Comparison of ENCODE assay signal across 10 cellular contexts in genomic region chr12:11795910-11796459, GRCh38.
DNase-seq lines count a peak whose midpoint lies in the region; ATAC-seq and TF ChIP-seq lines count a peak whose summit lies in the region.
"Had no signal": no experiment of that assay in that cellular context is flagged by ENCODE, and none has a peak within 500 bp of the region (broad histone marks: within the 10 kb centered on the region; RNA-seq: fewer than 3 reads in every experiment).

No MANE protein-coding gene starts in this region.

- peak overlapping the region; percentile 78 for H3K27ac ChIP-seq in brain microvascular endothelial cell

- no peak for TF ChIP-seq CTCF in brain microvascular endothelial cell (IDR thresholded peaks at IDR 0.05; ENCODE audit: low read depth, low read length, missing control alignments)

- DNase-seq in ACHN (peak; percentile 70), brain microvascular endothelial cell (peak; percentile 82), memory B cell (ENCODE audit: low spot score in 2 of 2) (no peak), HEK293T (ENCODE audit: extremely low spot score) (no peak), NCI-H1436 (lab: John Stamatoyannopoulos, UW) (no peak), midbrain (lab: John Stamatoyannopoulos, UW) (no peak)
- DNase-seq: activated naive CD8-positive, alpha-beta T cell treated with anti-CD3 and anti-CD28 coated beads, Interleukin-2, amount 50 U/mL, for 24 hours had no signal

- no peak for ATAC-seq in memory B cell (ENCODE audit: low read depth)
- ATAC-seq in HG03439 (IDR thresholded peaks at IDR 0.05; ENCODE audit: unreplicated experiment), result no peak
- ATAC-seq: activated naive CD8-positive, alpha-beta T cell treated with anti-CD3 and anti-CD28 coated beads, Interleukin-2, amount 50 U/mL, for 24 hours had no signal

- no peaks in the 10 kb centered on the region for H3K36me3 ChIP-seq in brain microvascular endothelial cell (replicated peaks)

- H3K36me3 Mint-ChIP-seq in memory B cell, result peaks cover 31% of the 10 kb centered on the region

- H3K9me3 Mint-ChIP-seq in memory B cell, result no peaks in the 10 kb centered on the region
- H3K9me3 Mint-ChIP-seq: activated naive CD8-positive, alpha-beta T cell treated with anti-CD3 and anti-CD28 coated beads, Interleukin-2, amount 50 U/mL, for 24 hours; stimulated activated naive CD8-positive, alpha-beta T cell treated with anti-CD3 and anti-CD28 coated beads, Interleukin-15, Interleukin-2, amounts not matched to agents 100 ng/mL and 50 ng/mL, for 24 hours had no signal

- CTCF ChIA-PET in HEK293T (lab: Yijun Ruan, JAX), result no interaction called here

- TF ChIP-seq RAD21 in Ishikawa (IDR thresholded peaks at IDR 0.05; ENCODE audit: low read depth), result peak; percentile 17

- H3K27me3 Mint-ChIP-seq in memory B cell, result no peaks in the 10 kb centered on the region
- H3K27me3 Mint-ChIP-seq: activated naive CD8-positive, alpha-beta T cell treated with anti-CD3 and anti-CD28 coated beads, Interleukin-2, amount 50 U/mL, for 24 hours; stimulated activated naive CD8-positive, alpha-beta T cell treated with anti-CD3 and anti-CD28 coated beads, Interleukin-15, Interleukin-2, amounts not matched to agents 100 ng/mL and 50 ng/mL, for 24 hours had no signal

- H3K4me1 Mint-ChIP-seq in memory B cell, result peaks cover 40% of the 10 kb centered on the region

- H3K4me3 ChIP-seq in brain microvascular endothelial cell (ENCODE audit: low read depth, low read length), result no peak overlapping the region

- no peak overlapping the region for H3K4me3 Mint-ChIP-seq in memory B cell
- H3K4me3 Mint-ChIP-seq: activated naive CD8-positive, alpha-beta T cell treated with anti-CD3 and anti-CD28 coated beads, Interleukin-2, amount 50 U/mL, for 24 hours; stimulated activated naive CD8-positive, alpha-beta T cell treated with anti-CD3 and anti-CD28 coated beads, Interleukin-15, Interleukin-2, amounts not matched to agents 100 ng/mL and 50 ng/mL, for 24 hours had no signal

- peak; percentile 52; the same call in 1 of the 2 replicates for TF ChIP-seq EP300 in Ishikawa (IDR thresholded peaks at IDR 0.05; ENCODE audit: borderline replicate concordance)

- in situ Hi-C loops in ACHN (cut with HindIII; ENCODE audit: low pct_ligation_motif_present, low pct_unique_long_range_greater_than_20kb, low sequenced_read_pairs) (no loop called here), brain microvascular endothelial cell (cut with HindIII; ENCODE audit: low pct_ligation_motif_present, low sequenced_read_pairs) (no loop called here)

- H3K27ac Mint-ChIP-seq in memory B cell, result peak overlapping the region; percentile 35
- H3K27ac Mint-ChIP-seq: activated naive CD8-positive, alpha-beta T cell treated with anti-CD3 and anti-CD28 coated beads, Interleukin-2, amount 50 U/mL, for 24 hours; stimulated activated naive CD8-positive, alpha-beta T cell treated with anti-CD3 and anti-CD28 coated beads, Interleukin-15, Interleukin-2, amounts not matched to agents 100 ng/mL and 50 ng/mL, for 24 hours had no signal

- POLR2A ChIA-PET in HEK293T (lab: Yijun Ruan, JAX), result no interaction called here

- H3K27me3 ChIP-seq in brain microvascular endothelial cell (replicated peaks), result no peaks in the 10 kb centered on the region

TF ChIP-seq in Ishikawa, 13 proteins besides CTCF, POLR2A, EP300 and RAD21 (continues in another document):
- TF ChIP-seq CREB1 (IDR thresholded peaks at IDR 0.05; ENCODE audit: low read depth) (0 out of 2 replicates have a peak, but pooled peaks have one; percentile 20), FOXM1 (IDR thresholded peaks at IDR 0.05; ENCODE audit: borderline replicate concordance, low read depth) (no peak; the same call in 1 of the 2 replicates), REST (IDR thresholded peaks at IDR 0.05; ENCODE audit: low read depth) (no peak), ZBTB7A (IDR thresholded peaks at IDR 0.05; ENCODE audit: low read depth) (no peak), CEBPB (IDR thresholded peaks at IDR 0.05) (no peak), TEAD4 (IDR thresholded peaks at IDR 0.05) (peak; percentile 95), TAF1 (IDR thresholded peaks at IDR 0.05; ENCODE audit: low read depth) (no peak), YY1 (IDR thresholded peaks at IDR 0.05; ENCODE audit: low read depth) (no peak), TCF12 (IDR thresholded peaks at IDR 0.05; ENCODE audit: low read depth) (peak; percentile 66), EGR1 (IDR thresholded peaks at IDR 0.05) (no peak), NFIC (IDR thresholded peaks at IDR 0.05) (peak; percentile 78)
- TF ChIP-seq, protein P1, sequence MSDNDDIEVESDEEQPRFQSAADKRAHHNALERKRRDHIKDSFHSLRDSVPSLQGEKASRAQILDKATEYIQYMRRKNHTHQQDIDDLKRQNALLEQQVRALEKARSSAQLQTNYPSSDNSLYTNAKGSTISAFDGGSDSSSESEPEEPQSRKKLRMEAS (IDR thresholded peaks at IDR 0.05), result peak; percentile 26; the same call in 1 of the 2 replicates

TF ChIP-seq in HEK293T, 16 proteins besides CTCF, POLR2A, EP300 and RAD21:
- TF ChIP-seq FOXK2 (IDR thresholded peaks at IDR 0.05), result no peak

Comparison
In these comparisons a context has a peak if more than half of its experiments do, and no peak if none do; other contexts are left out.
1. DNase-seq: peak in ACHN (single experiment) and brain microvascular endothelial cell (single experiment); none in memory B cell (0 of 2), HEK293T (single experiment), NCI-H1436 (single experiment) and midbrain (single experiment).